ENCODE assay signal across 12 cellular contexts in genomic region chr2:130142396-130143265, GRCh38. TPM values are rescaled to one million over a fixed set of nuclear protein-coding genes. Genes with fewer than 3 reads are reported as not detected.
"Had no signal": no experiment of that assay in that cellular context is flagged by ENCODE, and none has a peak within 500 bp of the region (broad histone marks: within the 10 kb centered on the region; RNA-seq: fewer than 3 reads in every experiment).

No MANE protein-coding gene starts in this region.

RNA-seq across cellular contexts. Expression of gene CCDC74B, which starts 2.3 kb away (rescaled TPM):
- total RNA-seq: psoas muscle had no signal

RNA-seq across cellular contexts. Expression of gene POTEF, which starts 13.6 kb away (rescaled TPM):
- total RNA-seq: activated CD8-positive, alpha-beta memory T cell treated with anti-CD3 and anti-CD28 coated beads, Interleukin-2, amount 10 ng/mL, durations not matched to agents 7 days and 5 days; esophagus muscularis mucosa; left ventricle myocardium inferior; psoas muscle; right lobe of liver; SK-MEL-5; spleen; temporal lobe; ureter had no signal
- polyA plus RNA-seq: aorta, keratinocyte, psoas muscle, spleen had no signal

RNA-seq across cellular contexts. Expression of gene TUBA3E, which starts 55.6 kb away (rescaled TPM):
- total RNA-seq: activated CD8-positive, alpha-beta memory T cell treated with anti-CD3 and anti-CD28 coated beads, Interleukin-2, amount 10 ng/mL, durations not matched to agents 7 days and 5 days; aorta; breast epithelium; esophagus muscularis mucosa; psoas muscle; right lobe of liver; SK-MEL-5; spleen; temporal lobe; ureter had no signal
- polyA plus RNA-seq: keratinocyte had no signal
